ENCODE assay signal across 16 cellular contexts in genomic region chr1:113792471-113792870, GRCh38. TPM values are rescaled to one million over a fixed set of nuclear protein-coding genes. Genes with fewer than 3 reads are reported as not detected.
A peak's percentile ranks its signal among the peaks of the same experiment; 100 is the strongest.
DNase-seq lines count a peak whose midpoint lies in the region; ATAC-seq and TF ChIP-seq lines count a peak whose summit lies in the region.
"Had no signal": no experiment of that assay in that cellular context is flagged by ENCODE, and none has a peak within 500 bp of the region (broad histone marks: within the 10 kb centered on the region; RNA-seq: fewer than 3 reads in every experiment).

No MANE protein-coding gene starts in this region.

- peaks cover 21% of the 10 kb centered on the region for H3K36me3 ChIP-seq in neutrophil
- H3K36me3 ChIP-seq in gastrocnemius medialis = no peaks in the 10 kb centered on the region

- H3K4me1 ChIP-seq in neutrophil (ENCODE audit: control insufficient read depth in 1 of 2, insufficient read depth in 1 of 2, low read depth in 1 of 2, low read length in 1 of 2) (peaks cover 4 to 11% of the 10 kb centered on the region in 2 experiments), gastrocnemius medialis (peaks cover 36 to 37% of the 10 kb centered on the region in 2 donors)

- H3K36me3 Mint-ChIP-seq in activated T-cell treated with anti-CD3 and anti-CD28 coated beads, Interleukin-2, amount 50 U/mL, for 24 hours (ENCODE audit: low read depth) = peaks cover 71% of the 10 kb centered on the region
- peaks cover 80% of the 10 kb centered on the region for H3K36me3 Mint-ChIP-seq in activated T-helper 2 cell treated with anti-CD3 and anti-CD28 coated beads, Interferon-gamma antibody, Interleukin-2, Interleukin-4, amounts not matched to agents 10 μg/mL and 5 μg/mL and 100 μg/mL, durations not matched to agents 14 hours and 24 hours and 36 hours (ENCODE audit: low read depth)

- peaks cover 81% of the 10 kb centered on the region for H3K4me1 Mint-ChIP-seq in activated T-cell treated with anti-CD3 and anti-CD28 coated beads, Interleukin-2, amount 50 U/mL, for 24 hours (ENCODE audit: low read depth)
- H3K4me1 Mint-ChIP-seq in activated T-helper 2 cell treated with anti-CD3 and anti-CD28 coated beads, Interferon-gamma antibody, Interleukin-2, Interleukin-4, amounts not matched to agents 10 μg/mL and 5 μg/mL and 100 μg/mL, durations not matched to agents 14 hours and 24 hours and 36 hours (ENCODE audit: low read depth) = peaks cover 47% of the 10 kb centered on the region

- DNase-seq in activated T-cell treated with anti-CD3 and anti-CD28 coated beads, Interleukin-2, amount 50 U/mL, for 24 hours = no peak
- DNase-seq in activated T-cell treated with anti-CD3 and anti-CD28 coated beads, Interleukin-2, amount 50 U/mL, for 48 hours = no peak
- DNase-seq in activated T-helper 2 cell treated with anti-CD3 and anti-CD28 coated beads, Interferon-gamma antibody, Interleukin-2, Interleukin-4, amounts not matched to agents 10 μg/mL and 5 μg/mL and 100 μg/mL, durations not matched to agents 14 hours and 24 hours and 36 hours (ENCODE audit: low spot score) = no peak
- DNase-seq in KG1 (lab: John Stamatoyannopoulos, UW) = no peak
- DNase-seq in RPMI8226 = no peak
- DNase-seq in gastrocnemius medialis = no peak
- DNase-seq: amniotic stem cell; cortex of kidney; DMS 273 treated with DMSO at 0.1 percent for 48 hours; GOT3; NCI-H1048; NCI-H446 treated with DMSO at 0.1 percent for 48 hours; posterior cingulate gyrus; stimulated activated CD8-positive, alpha-beta memory T cell treated with anti-CD3 and anti-CD28 coated beads, Interleukin-4, amount 100 ng/mL, for 48 hours had no signal

- in situ Hi-C loops in gastrocnemius medialis (cut with MboI; ENCODE audit: low sequenced_read_pairs in 4 of 4) = no loop called here

- ATAC-seq in HG03095 (IDR thresholded peaks at IDR 0.05; ENCODE audit: unreplicated experiment) (peak; percentile 43), gastrocnemius medialis (no peak)

- intact Hi-C loops in activated T-helper 2 cell treated with anti-CD3 and anti-CD28 coated beads, Interferon-gamma antibody, Interleukin-2, Interleukin-4, amounts not matched to agents 10 μg/mL and 5 μg/mL and 100 μg/mL, durations not matched to agents 14 hours and 24 hours and 36 hours (cut with micrococcal nuclease) = no loop called here
- intact Hi-C loops in gastrocnemius medialis (cut with DNase I; ENCODE audit: low total_unique reads) = no loop called here

- H3K4me3 ChIP-seq in neutrophil (ENCODE audit: low read depth in 1 of 2, low read length in 1 of 2) = no peak overlapping the region
- no peak overlapping the region for H3K4me3 ChIP-seq in gastrocnemius medialis

- H3K27ac ChIP-seq in neutrophil (peak overlapping the region; percentile 28), gastrocnemius medialis (no peak overlapping the region)

- no peaks in the 10 kb centered on the region for H3K9me3 Mint-ChIP-seq in activated T-cell treated with anti-CD3 and anti-CD28 coated beads, Interleukin-2, amount 50 U/mL, for 24 hours
- peaks cover 4% of the 10 kb centered on the region for H3K9me3 Mint-ChIP-seq in activated T-helper 2 cell treated with anti-CD3 and anti-CD28 coated beads, Interferon-gamma antibody, Interleukin-2, Interleukin-4, amounts not matched to agents 10 μg/mL and 5 μg/mL and 100 μg/mL, durations not matched to agents 14 hours and 24 hours and 36 hours

- no peaks in the 10 kb centered on the region for H3K27me3 ChIP-seq in neutrophil
- no peaks in the 10 kb centered on the region for H3K27me3 ChIP-seq in gastrocnemius medialis

- no peak for TF ChIP-seq POLR2A in gastrocnemius medialis (IDR thresholded peaks at IDR 0.05)

- no peaks in the 10 kb centered on the region for H3K27me3 Mint-ChIP-seq in activated T-cell treated with anti-CD3 and anti-CD28 coated beads, Interleukin-2, amount 50 U/mL, for 24 hours
- no peaks in the 10 kb centered on the region for H3K27me3 Mint-ChIP-seq in activated T-helper 2 cell treated with anti-CD3 and anti-CD28 coated beads, Interferon-gamma antibody, Interleukin-2, Interleukin-4, amounts not matched to agents 10 μg/mL and 5 μg/mL and 100 μg/mL, durations not matched to agents 14 hours and 24 hours and 36 hours (ENCODE audit: low read depth)

- no peak overlapping the region for H3K4me3 Mint-ChIP-seq in activated T-cell treated with anti-CD3 and anti-CD28 coated beads, Interleukin-2, amount 50 U/mL, for 24 hours
- no peak overlapping the region for H3K4me3 Mint-ChIP-seq in activated T-helper 2 cell treated with anti-CD3 and anti-CD28 coated beads, Interferon-gamma antibody, Interleukin-2, Interleukin-4, amounts not matched to agents 10 μg/mL and 5 μg/mL and 100 μg/mL, durations not matched to agents 14 hours and 24 hours and 36 hours (ENCODE audit: low read depth)

- no peak for TF ChIP-seq CTCF in neutrophil (IDR thresholded peaks at IDR 0.05)
- TF ChIP-seq CTCF in gastrocnemius medialis (IDR thresholded peaks at IDR 0.05 in 4 of 5, conservative IDR thresholded peaks at IDR 0.05 in 1 of 5) = no peak

- peak overlapping the region; percentile 82 for H3K27ac Mint-ChIP-seq in activated T-cell treated with anti-CD3 and anti-CD28 coated beads, Interleukin-2, amount 50 U/mL, for 24 hours
- peak overlapping the region; percentile 50 for H3K27ac Mint-ChIP-seq in activated T-helper 2 cell treated with anti-CD3 and anti-CD28 coated beads, Interferon-gamma antibody, Interleukin-2, Interleukin-4, amounts not matched to agents 10 μg/mL and 5 μg/mL and 100 μg/mL, durations not matched to agents 14 hours and 24 hours and 36 hours

- H3K9me3 ChIP-seq in neutrophil (no peaks in the 10 kb centered on the region), gastrocnemius medialis (no peaks in the 10 kb centered on the region)

RNA-seq across cellular contexts. Expression of gene RSBN1, which starts 19.8 kb away (rescaled TPM):
- total RNA-seq in activated T-helper 2 cell treated with anti-CD3 and anti-CD28 coated beads, Interferon-gamma antibody, Interleukin-2, Interleukin-4, amounts not matched to agents 10 μg/mL and 5 μg/mL and 100 μg/mL, durations not matched to agents 14 hours and 24 hours and 36 hours = 21.5 and 23.4 TPM in 2 replicates
- 10 to 100 TPM in 3 of 4 donors, 1 to 10 TPM in 1; 9.9 to 24.8 (median 24.0) TPM for total RNA-seq in gastrocnemius medialis

RNA-seq across cellular contexts. Expression of gene PHTF1, which starts 33.2 kb away (rescaled TPM):
- 22.0 and 22.5 TPM in 2 replicates for total RNA-seq in activated T-helper 2 cell treated with anti-CD3 and anti-CD28 coated beads, Interferon-gamma antibody, Interleukin-2, Interleukin-4, amounts not matched to agents 10 μg/mL and 5 μg/mL and 100 μg/mL, durations not matched to agents 14 hours and 24 hours and 36 hours
- total RNA-seq in gastrocnemius medialis = 10 to 100 TPM in 2 of 4 donors, 1 to 10 TPM in 2; 6.7 to 20.0 (median 9.9) TPM
